ENCODE assay signal across 8 cellular contexts in genomic region chr1:14598498-14599172, GRCh38. TPM values are rescaled to one million over a fixed set of nuclear protein-coding genes. Genes with fewer than 3 reads are reported as not detected.
DNase-seq lines count a peak whose midpoint lies in the region; ATAC-seq, FAIRE-seq and TF ChIP-seq lines count a peak whose summit lies in the region.

Gene KAZN, plus strand, starts transcription at chr1:14598685.

- no peak within 1 kb of the TSS; the same call in 1 of the 2 replicates for H2BK15ac ChIP-seq in H1 (ENCODE audit: low read length)

- no peak within 1 kb of the TSS for H3K23ac ChIP-seq in H1 (ENCODE audit: insufficient read length)

- peak within 1 kb of the TSS; percentile 39 for H4K5ac ChIP-seq in H1 (ENCODE audit: insufficient read length, low read depth, low read length)

- H3K9me3 ChIP-seq in BE2C (no peaks in the 10 kb centered on the region), H1 (ENCODE audit: insufficient read depth in 2 of 2, low read depth in 1 of 2, low read length in 1 of 2) (no peaks in the 10 kb centered on the region)

- H3K4ac ChIP-seq in H1 (replicated peaks; ENCODE audit: insufficient read length, low read depth, low read length) = no peak within 1 kb of the TSS

- FAIRE-seq in H1 (lab: Jason Lieb, UNC) = no peak

- peaks cover 16% of the 10 kb centered on the region; the same call in 1 of the 2 replicates for H3K23me2 ChIP-seq in H1 (ENCODE audit: low read depth, low read length)

- H4K91ac ChIP-seq in H1 (replicated peaks; ENCODE audit: insufficient read length, low read length) = peak within 1 kb of the TSS; percentile 61

- H3K9ac ChIP-seq in H1 (replicated peaks in 1 of 4; ENCODE audit: extremely low read depth in 1 of 4, low read depth in 3 of 4, low read length in 3 of 4) = peak within 1 kb of the TSS; percentile 48 to 65 (median 56); a peak in 6 of 7 replicates

- no peak within 1 kb of the TSS for H3K56ac ChIP-seq in H1 (replicated peaks; ENCODE audit: insufficient read length, low read depth, low read length)

- no peak within 1 kb of the TSS for H3K14ac ChIP-seq in H1 (ENCODE audit: insufficient read length)

- TF ChIP-seq CTCF in BE2C (IDR thresholded peaks at IDR 0.05; ENCODE audit: low read depth, low read length) (no peak), H1 (IDR thresholded peaks at IDR 0.05; ENCODE audit: control extremely low read depth in 1 of 3, insufficient read depth in 1 of 3, low read depth in 1 of 3, low read length in 3 of 3) (0 out of 4 replicates have a peak, but pooled peaks of 1 of the 3 experiments have one; percentile 0)

- H2BK5ac ChIP-seq in H1 (ENCODE audit: low read depth, low read length) = peak within 1 kb of the TSS; percentile 55; the same call in 1 of the 2 replicates

- CTCF ChIA-PET in H1 (lab: Charles Lee; ENCODE audit: partially characterized antibody) = interaction anchor here (0.6 to 2.0 kb wide), 8 partner anchors 11 to 616 kb away, joined by 3 to 5 read pairs (median 3); no protein-coding TSS in a partner anchor

- peaks cover 0 to 11% of the 10 kb centered on the region in 2 experiments; a peak in 1 of 4 replicates for H3K79me2 ChIP-seq in H1 (ENCODE audit: control insufficient read depth in 1 of 2, insufficient read depth in 2 of 2, low read length in 2 of 2)

- H2BK20ac ChIP-seq in H1 (ENCODE audit: low read length) = peak within 1 kb of the TSS; percentile 57; the same call in 1 of the 2 replicates

- TF ChIP-seq RAD21 in H1 (IDR thresholded peaks at IDR 0.05 in 1 of 2, conservative IDR thresholded peaks at IDR 0.05 in 1 of 2; ENCODE audit: low read depth in 2 of 2, low read length in 2 of 2) = no peak

- H3K27me3 ChIP-seq in BE2C (peaks cover 21% of the 10 kb centered on the region), H1 (replicated peaks in 1 of 4; ENCODE audit: control insufficient read depth in 3 of 4, extremely low read depth in 1 of 4, insufficient read depth in 3 of 4, low read length in 3 of 4) (peaks cover 1 to 25% (median 19%) of the 10 kb centered on the region in 4 experiments)

- 0 out of 2 replicates have a peak within 1 kb of the TSS, but pooled peaks have one; percentile 71 for H2BK12ac ChIP-seq in H1 (ENCODE audit: low read depth, low read length)

- 0 out of 2 replicates have a peak, but pooled peaks cover 2% of the 10 kb centered on the region for H3K79me1 ChIP-seq in H1 (ENCODE audit: low read depth, low read length)

- POLR2A ChIA-PET in H1 (lab: Charles Lee; ENCODE audit: partially characterized antibody) = interaction anchor here (0.6 to 3.4 kb wide), 9 partner anchors 10 to 425 kb away, joined by 3 to 11 read pairs (median 4); no protein-coding TSS in a partner anchor

- no peaks in the 10 kb centered on the region for H4K20me1 ChIP-seq in H1 (replicated peaks in 1 of 2; ENCODE audit: control insufficient read depth in 1 of 2, insufficient read depth in 2 of 2, low read length in 2 of 2)

- peak within 1 kb of the TSS; percentile 51; the same call in 1 of the 2 replicates for H3K18ac ChIP-seq in H1 (ENCODE audit: extremely low read depth, low read length)

- ATAC-seq in GM18858 (IDR thresholded peaks at IDR 0.05; ENCODE audit: unreplicated experiment) (no peak), HG02642 (IDR thresholded peaks at IDR 0.05; ENCODE audit: poor library complexity, unreplicated experiment) (no peak), HG03521 (IDR thresholded peaks at IDR 0.05; ENCODE audit: unreplicated experiment) (no peak)

- no peak within 1 kb of the TSS; the same call in 1 of the 2 replicates for H2AFZ ChIP-seq in H1 (ENCODE audit: low read length)

- H3K4me3 ChIP-seq in BE2C (ENCODE audit: low read depth, low read length) (0 out of 2 replicates have a peak within 1 kb of the TSS, but pooled peaks have one; percentile 16), H1 (ENCODE audit: extremely low read depth in 1 of 4, insufficient read depth in 2 of 4, low read depth in 3 of 4, low read length in 4 of 4) (peak within 1 kb of the TSS; percentile 71 to 88 (median 71))

- no peaks in the 10 kb centered on the region for H3K36me3 ChIP-seq in BE2C
- no peaks in the 10 kb centered on the region for H3K36me3 ChIP-seq in H1 (ENCODE audit: control insufficient read depth in 2 of 4, insufficient read depth in 4 of 4, low read length in 3 of 4)

- no peak within 1 kb of the TSS for H2AK5ac ChIP-seq in H1 (ENCODE audit: low read depth, low read length)

- no peak within 1 kb of the TSS for H3K27ac ChIP-seq in H1 (ENCODE audit: low read depth, low read length)

- peak; percentile 14 for DNase-seq in BE2C
- peak; percentile 74 for DNase-seq in NCI-H1092 treated with DMSO at 0.1 percent for 48 hours (lab: John Stamatoyannopoulos, UW)
- peak in 1 of 2 experiments; percentile 83 for DNase-seq in H1 (ENCODE audit: low read depth in 1 of 2, low spot score in 2 of 2)
- no peak for DNase-seq in myocyte (ENCODE audit: low read depth)
- DNase-seq in stimulated activated CD8-positive, alpha-beta memory T cell treated with anti-CD3 and anti-CD28 coated beads, Interleukin-4, amount 100 ng/mL, for 48 hours = no peak

- TF ChIP-seq EP300 in H1 (IDR thresholded peaks at IDR 0.05; ENCODE audit: borderline replicate concordance in 1 of 2, low read depth in 2 of 2, low read length in 2 of 2) = peak in 1 of 2 experiments; percentile 80; a peak in 1 of 3 replicates

- peak within 1 kb of the TSS; percentile 58 for H4K8ac ChIP-seq in H1 (ENCODE audit: extremely low read depth, insufficient read depth, low read length)

- peak within 1 kb of the TSS; percentile 81 to 87 for H3K4me2 ChIP-seq in H1 (ENCODE audit: insufficient read depth in 1 of 2, low read depth in 2 of 2, low read length in 2 of 2)

- H2BK120ac ChIP-seq in H1 (replicated peaks; ENCODE audit: low read depth, low read length) = no peak within 1 kb of the TSS

- no peak; a peak in 1 of 3 replicates for TF ChIP-seq POLR2A in H1 (IDR thresholded peaks at IDR 0.05; ENCODE audit: control extremely low read depth in 1 of 2, low read depth in 2 of 2, low read length in 2 of 2)

- 2% methylated on average over 20 of the region's 80 CpGs; no CpG with 5 or more reads in 1 of the 2 experiments for WGBS in H1 (ENCODE audit: extremely low coverage in 1 of 2, insufficient coverage in 1 of 2, insufficient read length in 1 of 2, insufficient replicate concordance in 2 of 2, low coverage in 1 of 2, low lambda C conversion rate in 2 of 2, missing lambda C conversion rate in 1 of 2), 2 experiments

- no peaks in the 10 kb centered on the region for H3K4me1 ChIP-seq in BE2C
- H3K4me1 ChIP-seq in H1 (replicated peaks in 1 of 4; ENCODE audit: control insufficient read depth in 3 of 4, insufficient read depth in 4 of 4, low read length in 3 of 4) = peaks cover 17 to 35% (median 24%) of the 10 kb centered on the region in 4 experiments

TF ChIP-seq in H1, 55 proteins besides CTCF, POLR2A, EP300 and RAD21:
- TF ChIP-seq ASH2L (IDR thresholded peaks at IDR 0.05; ENCODE audit: low read length) (peak; percentile 19), CREB1 (IDR thresholded peaks at IDR 0.05) (no peak), TAF1 (IDR thresholded peaks at IDR 0.05; ENCODE audit: low read depth, low read length) (peak; percentile 83), HDAC6 (IDR thresholded peaks at IDR 0.05; ENCODE audit: low read depth, low read length) (no peak), EGR1 (IDR thresholded peaks at IDR 0.05; ENCODE audit: borderline replicate concordance, low read depth, low read length) (0 out of 2 replicates have a peak, but pooled peaks have one; percentile 15), RBBP5 (IDR thresholded peaks at IDR 0.05; ENCODE audit: borderline replicate concordance, low read depth, low read length) (peak; percentile 40; the same call in 1 of the 2 replicates), KDM4A (IDR thresholded peaks at IDR 0.05; ENCODE audit: low read depth, low read length, severe bottlenecking) (peak; percentile 83), EZH2 (IDR thresholded peaks at IDR 0.05; ENCODE audit: low read depth, low read length, severe bottlenecking) (peak; percentile 38), PHF8 (conservative IDR thresholded peaks at IDR 0.05; ENCODE audit: low read depth, low read length) (peak; percentile 63), ATF3 (IDR thresholded peaks at IDR 0.05; ENCODE audit: insufficient read depth, low read depth, low read length) (no peak), CHD1 (IDR thresholded peaks at IDR 0.05; ENCODE audit: low read depth, low read length) (peak; percentile 74; the same call in 1 of the 2 replicates), SRF (IDR thresholded peaks at IDR 0.05; ENCODE audit: low read depth, low read length) (no peak), JUND (IDR thresholded peaks at IDR 0.05; ENCODE audit: low read length) (peak; percentile 81), TAF7 (optimal IDR thresholded peaks at IDR 0.05; ENCODE audit: borderline replicate concordance, low read depth, low read length) (peak; percentile 31), TBP (IDR thresholded peaks at IDR 0.05; ENCODE audit: low read depth, low read length) (peak; percentile 78), SAP30 (IDR thresholded peaks at IDR 0.05; ENCODE audit: insufficient read depth, insufficient replicate concordance, low read length) (no peak)

RNA-seq across cellular contexts. Expression of gene KAZN, which starts in this region (rescaled TPM):
- polyA plus RNA-seq in BE2C (2012; ENCODE audit: insufficient read depth, insufficient read length, low read depth) = 1.3 TPM
- 10.6 and 11.8 TPM in 2 replicates for total RNA-seq in H1 (2021; fragmentation: NEBNext Ultra II Directional; extraction: Animal tissue kit (Norgen Biotek cat#: 25700))
- 3.7 and 5.0 TPM in 2 replicates for polyA plus RNA-seq in H1 (2011; rRNA removed)
- polyA plus RNA-seq in H1 (2011; cell fraction: cytosol; rRNA removed) = 4.4 TPM
- 6.7 TPM for polyA plus RNA-seq in H1 (2011; cell fraction: nucleus; rRNA removed)
- polyA plus RNA-seq in H1 (2012, experiment 1 of 2) = 6.4 to 7.4 TPM (median 6.8 TPM) in 4 replicates
- 4.9 TPM for polyA plus RNA-seq in H1 (2012, experiment 2 of 2)
- 6.0 TPM for polyA plus RNA-seq in H1 (2013, experiment 1 of 2)
- 6.3 TPM for polyA plus RNA-seq in H1 (2013, experiment 2 of 2)
- polyA minus RNA-seq in H1 (2011; rRNA and poly(A)+ RNA removed) = 3.5 and 3.8 TPM in 2 replicates
- 5.4 TPM for polyA minus RNA-seq in H1 (2011; cell fraction: cytosol; rRNA and poly(A)+ RNA removed)
- 7.0 TPM for polyA minus RNA-seq in H1 (2011; cell fraction: nucleus; rRNA and poly(A)+ RNA removed)
- total RNA-seq in myocyte = 11.6 and 15.0 TPM in 2 replicates
- 29.5 TPM for polyA plus RNA-seq in myocyte (2012)

Comparison
In these comparisons a context has a peak if more than half of its experiments do, and no peak if none do; other contexts are left out.
1. DNase-seq: peak in BE2C (single experiment) and NCI-H1092 treated with DMSO at 0.1 percent for 48 hours (single experiment); none in myocyte (single experiment) and stimulated activated CD8-positive, alpha-beta memory T cell treated with anti-CD3 and anti-CD28 coated beads, Interleukin-4, amount 100 ng/mL, for 48 hours (single experiment).